In the genomic region with DNA sequence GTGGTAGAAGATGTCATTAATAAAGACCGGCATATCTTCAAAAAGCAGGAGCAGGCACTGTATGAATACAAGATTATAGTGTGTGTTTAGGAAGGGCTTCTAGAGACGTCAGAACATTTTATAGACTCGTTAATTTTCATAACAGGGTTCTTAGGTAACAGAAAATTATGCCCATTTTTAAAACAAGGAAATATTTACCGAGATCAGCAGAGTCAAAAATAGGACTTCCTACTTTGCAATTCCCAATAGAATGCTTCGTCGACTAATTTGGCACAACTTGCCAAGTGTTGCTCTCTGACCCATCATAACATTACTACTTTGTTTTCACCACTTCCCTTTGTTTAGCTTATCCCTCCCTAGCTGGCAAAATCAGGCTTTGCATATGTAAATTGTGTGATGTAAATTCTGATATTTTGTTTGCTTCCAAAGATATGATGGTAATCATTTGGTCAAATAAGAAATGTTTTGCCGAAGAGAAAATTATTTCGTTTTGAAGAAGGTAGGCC, we compare ENCODE assay signal across 8 cellular contexts. TPM values are rescaled to one million over a fixed set of nuclear protein-coding genes. Genes with fewer than 3 reads are reported as not detected.
DNase-seq lines count a peak whose midpoint lies in the region; ATAC-seq and TF ChIP-seq lines count a peak whose summit lies in the region.

No MANE protein-coding gene starts in this region.

- H3K4me1 ChIP-seq in Loucy (ENCODE audit: insufficient read depth, low read length, poor library complexity, severe bottlenecking) (peaks cover 35% of the 10 kb centered on the region), right lobe of liver (peaks cover 0 to 16% (median 2%) of the 10 kb centered on the region in 4 donors), tibial artery (peaks cover 0 to 17% (median 13%) of the 10 kb centered on the region in 4 donors)

- H3K36me3 ChIP-seq in Loucy (ENCODE audit: insufficient read depth, low read length) (no peaks in the 10 kb centered on the region), right lobe of liver (no peaks in the 10 kb centered on the region), tibial artery (no peaks in the 10 kb centered on the region)

- TF ChIP-seq CTCF in CD14-positive monocyte (IDR thresholded peaks at IDR 0.05) (no peak), Loucy (conservative IDR thresholded peaks at IDR 0.05; ENCODE audit: low read length) (no peak), MCF 10A (IDR thresholded peaks at IDR 0.05; ENCODE audit: unreplicated experiment) (no peak), right lobe of liver (IDR thresholded peaks at IDR 0.05) (no peak), tibial artery (IDR thresholded peaks at IDR 0.05) (no peak)

- CTCF ChIA-PET in MCF 10A (lab: Yijun Ruan, JAX) = no interaction called here

- no peak for TF ChIP-seq POLR2A in right lobe of liver (IDR thresholded peaks at IDR 0.05)

- TSS peak; percentile 69 for BruUV-seq in MCF 10A (replicated peaks; lab: Mats Ljungman, UMichigan)

- peak overlapping the region; percentile 90 to 96 (median 94) for H3K27ac Mint-ChIP-seq in CD14-positive monocyte
- H3K27ac Mint-ChIP-seq in MCF 10A (ENCODE audit: low read depth, unreplicated experiment) = peak overlapping the region; percentile 93

- peak overlapping the region; percentile 92 for H2AFZ ChIP-seq in Loucy (ENCODE audit: low read length)

- H3K27me3 Mint-ChIP-seq in CD14-positive monocyte (ENCODE audit: low read depth in 3 of 3) (peaks cover 0 to 2% (median 0%) of the 10 kb centered on the region in 3 donors), MCF 10A (ENCODE audit: insufficient read depth, unreplicated experiment) (no peaks in the 10 kb centered on the region)

- peaks cover 34% of the 10 kb centered on the region for H3K79me2 ChIP-seq in Loucy (ENCODE audit: insufficient read depth, low read length)

- WGBS in right lobe of liver (ENCODE audit: insufficient coverage, low coverage, low lambda C conversion rate, missing lambda C conversion rate) = 4% methylated on average over 8 of the region's 8 CpGs

- intact Hi-C loops in CD14-positive monocyte (cut with micrococcal nuclease) (loop anchor here (5.0 to 10.0 kb wide), 3 partner anchors 48 to 298 kb away; a partner anchor contains a TSS), MCF 10A (cut with micrococcal nuclease) (loop anchor here (2.0 kb wide), 1 partner anchor 20 kb away; no protein-coding TSS in a partner anchor), right lobe of liver (cut with DNase I) (no loop called here), tibial artery (cut with DNase I; ENCODE audit: low total_unique reads) (loop anchor here (10.0 kb wide), 1 partner anchor 52 kb away; no protein-coding TSS in a partner anchor)

- peaks cover 33% of the 10 kb centered on the region for H4K20me1 ChIP-seq in Loucy (ENCODE audit: insufficient read depth, low read length, poor library complexity, severe bottlenecking)

- H3K27ac ChIP-seq in right lobe of liver = peak overlapping the region; percentile 79 to 96 (median 91)
- H3K27ac ChIP-seq in tibial artery = peak overlapping the region; percentile 92 to 96

- H3F3A ChIP-seq in Loucy (ENCODE audit: low read depth) = 0 out of 2 replicates have a peak, but pooled peaks cover 3% of the 10 kb centered on the region

- peaks cover 5 to 12% (median 7%) of the 10 kb centered on the region in 7 donors for H3K9me3 Mint-ChIP-seq in CD14-positive monocyte
- H3K9me3 Mint-ChIP-seq in MCF 10A (ENCODE audit: unreplicated experiment) = no peaks in the 10 kb centered on the region

- no peaks in the 10 kb centered on the region for H3K9me2 ChIP-seq in Loucy (replicated peaks; ENCODE audit: low read depth, low read length)

- H3K9ac ChIP-seq in Loucy (ENCODE audit: low read depth, low read length, poor library complexity, severe bottlenecking) = peak overlapping the region; percentile 86

- DNase-seq in CD14-positive monocyte (ENCODE audit: low spot score) (no peak), MCF 10A (ENCODE audit: unreplicated experiment) (peak; percentile 9), right lobe of liver (no peak), tibial artery (no peak), T1000 (lab: John Stamatoyannopoulos, UW) (no peak)

- peak overlapping the region; percentile 89 for H3K4me3 ChIP-seq in Loucy (ENCODE audit: low read length, poor library complexity, severe bottlenecking)
- H3K4me3 ChIP-seq in right lobe of liver = peak overlapping the region; percentile 64 to 74 (median 68)
- H3K4me3 ChIP-seq in tibial artery = peak overlapping the region; percentile 76 to 92

- H3K4me1 Mint-ChIP-seq in CD14-positive monocyte (peaks cover 52% of the 10 kb centered on the region), MCF 10A (ENCODE audit: insufficient read depth, unreplicated experiment) (peaks cover 24% of the 10 kb centered on the region)

- H3K4me2 ChIP-seq in Loucy (ENCODE audit: low read depth, low read length, poor library complexity, severe bottlenecking) = peak overlapping the region; percentile 78

- H3K36me3 Mint-ChIP-seq in CD14-positive monocyte (no peaks in the 10 kb centered on the region), MCF 10A (ENCODE audit: insufficient read depth, unreplicated experiment) (peaks cover 12% of the 10 kb centered on the region)

- ATAC-seq in right lobe of liver = peak in 1 of 4 donors; percentile 23
- no peak for ATAC-seq in GM21447 (IDR thresholded peaks at IDR 0.05; ENCODE audit: unreplicated experiment)
- ATAC-seq in HG03469 (IDR thresholded peaks at IDR 0.05; ENCODE audit: unreplicated experiment) = no peak

- H3K27me3 ChIP-seq in Loucy (ENCODE audit: insufficient read depth, low read length, poor library complexity, severe bottlenecking) (no peaks in the 10 kb centered on the region), right lobe of liver (no peaks in the 10 kb centered on the region), tibial artery (no peaks in the 10 kb centered on the region)

- H3K4me3 Mint-ChIP-seq in CD14-positive monocyte (peak overlapping the region; percentile 85 to 92), MCF 10A (ENCODE audit: unreplicated experiment) (peak overlapping the region; percentile 99)

- H3K9me3 ChIP-seq in Loucy (ENCODE audit: insufficient read depth, low read depth, low read length) (no peaks in the 10 kb centered on the region), right lobe of liver (no peaks in the 10 kb centered on the region), tibial artery (no peaks in the 10 kb centered on the region)

- POLR2A ChIA-PET in MCF 10A (lab: Yijun Ruan, JAX) = interaction anchor here (1.3 to 5.6 kb wide), 12 partner anchors 8 to 137 kb away, joined by 3 to 109 read pairs (median 7); a partner anchor contains a TSS

RNA-seq across cellular contexts. Expression of a gene that starts 0.9 kb away (rescaled TPM):
- 1 to 10 TPM; 1.8 to 2.0 TPM for polyA plus RNA-seq in CD14-positive monocyte
- 42.0 and 48.0 TPM in 2 replicates for total RNA-seq in MCF 10A (2022)
- 10 to 100 TPM; 14.1 to 17.9 (median 15.9) TPM for total RNA-seq in right lobe of liver

Comparison
In these comparisons a context has a peak if more than half of its experiments do, and no peak if none do; other contexts are left out.
1. intact Hi-C loops: an anchor here in CD14-positive monocyte (5.0 to 10.0 kb wide), MCF 10A (2.0 kb wide) and tibial artery (10.0 kb wide); none called in right lobe of liver.